Comparison of ENCODE assay signal across 1 cellular context in the genomic region with DNA sequence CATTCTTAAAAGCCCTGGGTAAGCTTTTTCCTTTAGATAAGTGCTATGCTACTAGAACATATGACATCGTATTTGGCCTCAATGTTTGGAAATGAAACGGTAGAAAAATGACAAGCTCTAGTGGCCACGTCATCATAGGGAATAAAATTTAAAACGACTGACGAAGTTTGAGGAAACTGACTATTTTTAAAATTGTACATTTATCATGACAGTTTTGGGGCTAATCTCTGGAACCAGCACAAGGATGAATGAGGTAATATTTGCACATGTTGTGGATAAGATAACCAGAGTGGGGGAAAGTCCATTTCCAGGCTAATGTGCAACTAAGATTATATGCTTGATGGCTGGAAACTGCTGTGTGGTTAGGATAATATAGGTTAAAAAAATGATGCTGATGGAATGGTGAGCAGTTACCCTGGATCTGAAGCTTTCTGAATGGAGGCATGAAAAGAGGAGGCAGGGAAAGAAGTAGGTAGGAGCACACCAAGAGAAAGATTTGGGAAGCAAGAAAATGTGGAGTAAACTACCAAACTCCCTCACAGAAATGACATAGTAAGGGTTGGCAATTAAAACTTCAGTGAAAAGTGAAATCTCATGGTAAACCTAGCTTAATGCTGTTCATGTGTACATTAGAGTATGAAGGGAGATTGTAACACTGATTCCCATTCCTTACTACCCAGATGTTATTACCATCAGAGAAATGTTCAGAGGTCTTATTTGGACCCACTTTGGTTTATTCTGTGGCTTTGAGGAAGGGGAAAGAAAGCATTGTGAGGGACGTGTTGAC.
TF ChIP-seq lines count a peak whose summit lies in the region.

No MANE protein-coding gene starts in this region.

TF ChIP-seq in HepG2, 621 proteins besides CTCF, POLR2A, EP300 and RAD21 (continued from another document and continues in another):
- TF ChIP-seq, protein P1, sequence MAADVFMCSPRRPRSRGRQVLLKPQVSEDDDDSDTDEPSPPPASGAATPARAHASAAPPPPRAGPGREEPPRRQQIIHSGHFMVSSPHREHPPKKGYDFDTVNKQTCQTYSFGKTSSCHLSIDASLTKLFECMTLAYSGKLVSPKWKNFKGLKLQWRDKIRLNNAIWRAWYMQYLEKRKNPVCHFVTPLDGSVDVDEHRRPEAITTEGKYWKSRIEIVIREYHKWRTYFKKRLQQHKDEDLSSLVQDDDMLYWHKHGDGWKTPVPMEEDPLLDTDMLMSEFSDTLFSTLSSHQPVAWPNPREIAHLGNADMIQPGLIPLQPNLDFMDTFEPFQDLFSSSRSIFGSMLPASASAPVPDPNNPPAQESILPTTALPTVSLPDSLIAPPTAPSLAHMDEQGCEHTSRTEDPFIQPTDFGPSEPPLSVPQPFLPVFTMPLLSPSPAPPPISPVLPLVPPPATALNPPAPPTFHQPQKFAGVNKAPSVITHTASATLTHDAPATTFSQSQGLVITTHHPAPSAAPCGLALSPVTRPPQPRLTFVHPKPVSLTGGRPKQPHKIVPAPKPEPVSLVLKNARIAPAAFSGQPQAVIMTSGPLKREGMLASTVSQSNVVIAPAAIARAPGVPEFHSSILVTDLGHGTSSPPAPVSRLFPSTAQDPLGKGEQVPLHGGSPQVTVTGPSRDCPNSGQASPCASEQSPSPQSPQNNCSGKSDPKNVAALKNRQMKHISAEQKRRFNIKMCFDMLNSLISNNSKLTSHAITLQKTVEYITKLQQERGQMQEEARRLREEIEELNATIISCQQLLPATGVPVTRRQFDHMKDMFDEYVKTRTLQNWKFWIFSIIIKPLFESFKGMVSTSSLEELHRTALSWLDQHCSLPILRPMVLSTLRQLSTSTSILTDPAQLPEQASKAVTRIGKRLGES (CRISPR knock-in tag; IDR thresholded peaks at IDR 0.05; ENCODE audit: borderline replicate concordance) = no peak
- TF ChIP-seq ZKSCAN8 (CRISPR knock-in tag; IDR thresholded peaks at IDR 0.05; ENCODE audit: borderline replicate concordance) (no peak), ZNF354B (CRISPR knock-in tag; IDR thresholded peaks at IDR 0.05) (no peak), NCOR1 (IDR thresholded peaks at IDR 0.05; ENCODE audit: borderline replicate concordance, low read length) (no peak; the same call in 1 of the 2 replicates), CEBPG (CRISPR knock-in tag; IDR thresholded peaks at IDR 0.05) (peak; percentile 84), PHF21A (CRISPR knock-in tag; IDR thresholded peaks at IDR 0.05) (peak; percentile 52; the same call in 1 of the 2 replicates), PRDM4 (CRISPR knock-in tag; IDR thresholded peaks at IDR 0.05; ENCODE audit: borderline replicate concordance) (no peak), BRD4 (CRISPR knock-in tag; IDR thresholded peaks at IDR 0.05) (peak; percentile 30; the same call in 1 of the 2 replicates), YEATS2 (CRISPR knock-in tag; IDR thresholded peaks at IDR 0.05; ENCODE audit: borderline replicate concordance) (no peak), FOXA3 (CRISPR knock-in tag; IDR thresholded peaks at IDR 0.05) (peak; percentile 45), ZNF547 (CRISPR knock-in tag; IDR thresholded peaks at IDR 0.05) (no peak), MAX (IDR thresholded peaks at IDR 0.05) (0 out of 2 replicates have a peak, but pooled peaks have one; percentile 36), ATF1 (CRISPR knock-in tag; IDR thresholded peaks at IDR 0.05) (peak; percentile 34; the same call in 1 of the 2 replicates), POGZ (CRISPR knock-in tag; IDR thresholded peaks at IDR 0.05) (peak; percentile 81), HNF4G (IDR thresholded peaks at IDR 0.05; ENCODE audit: borderline replicate concordance, low read depth, low read length) (peak; percentile 80), HNF4G (CRISPR knock-in tag; IDR thresholded peaks at IDR 0.05; ENCODE audit: borderline replicate concordance, low read depth) (no peak), ZNF7 (CRISPR knock-in tag; IDR thresholded peaks at IDR 0.05) (no peak), ZNF362 (CRISPR knock-in tag; IDR thresholded peaks at IDR 0.05; ENCODE audit: borderline replicate concordance) (peak; percentile 82), YEATS4 (CRISPR knock-in tag; IDR thresholded peaks at IDR 0.05; ENCODE audit: borderline replicate concordance) (no peak), RORA (CRISPR knock-in tag; IDR thresholded peaks at IDR 0.05) (0 out of 2 replicates have a peak, but pooled peaks have one; percentile 75), ZNF557 (CRISPR knock-in tag; IDR thresholded peaks at IDR 0.05) (no peak), RXRA (CRISPR knock-in tag; IDR thresholded peaks at IDR 0.05) (no peak), FOXA1 (IDR thresholded peaks at IDR 0.05) (no peak), FOXA1 (CRISPR knock-in tag; IDR thresholded peaks at IDR 0.05) (0 out of 2 replicates have a peak, but pooled peaks have one; percentile 32), STAG1 (CRISPR knock-in tag; IDR thresholded peaks at IDR 0.05) (no peak), JUN (CRISPR knock-in tag; IDR thresholded peaks at IDR 0.05) (peak; percentile 74), ARID3A (IDR thresholded peaks at IDR 0.05; ENCODE audit: low read depth, low read length) (peak; percentile 76), SALL1 (CRISPR knock-in tag; IDR thresholded peaks at IDR 0.05) (peak; percentile 64; the same call in 1 of the 2 replicates), ZNF883 (CRISPR knock-in tag; IDR thresholded peaks at IDR 0.05; ENCODE audit: not compliant biosample characterization) (no peak), SAP130 (CRISPR knock-in tag; IDR thresholded peaks at IDR 0.05; ENCODE audit: low read depth) (peak; percentile 46; the same call in 1 of the 2 replicates), SOX5 (CRISPR knock-in tag; IDR thresholded peaks at IDR 0.05; ENCODE audit: borderline replicate concordance) (peak; percentile 23; the same call in 1 of the 2 replicates), ZNF430 (CRISPR knock-in tag; IDR thresholded peaks at IDR 0.05) (0 out of 2 replicates have a peak, but pooled peaks have one; percentile 31)
- TF ChIP-seq, protein P2, sequence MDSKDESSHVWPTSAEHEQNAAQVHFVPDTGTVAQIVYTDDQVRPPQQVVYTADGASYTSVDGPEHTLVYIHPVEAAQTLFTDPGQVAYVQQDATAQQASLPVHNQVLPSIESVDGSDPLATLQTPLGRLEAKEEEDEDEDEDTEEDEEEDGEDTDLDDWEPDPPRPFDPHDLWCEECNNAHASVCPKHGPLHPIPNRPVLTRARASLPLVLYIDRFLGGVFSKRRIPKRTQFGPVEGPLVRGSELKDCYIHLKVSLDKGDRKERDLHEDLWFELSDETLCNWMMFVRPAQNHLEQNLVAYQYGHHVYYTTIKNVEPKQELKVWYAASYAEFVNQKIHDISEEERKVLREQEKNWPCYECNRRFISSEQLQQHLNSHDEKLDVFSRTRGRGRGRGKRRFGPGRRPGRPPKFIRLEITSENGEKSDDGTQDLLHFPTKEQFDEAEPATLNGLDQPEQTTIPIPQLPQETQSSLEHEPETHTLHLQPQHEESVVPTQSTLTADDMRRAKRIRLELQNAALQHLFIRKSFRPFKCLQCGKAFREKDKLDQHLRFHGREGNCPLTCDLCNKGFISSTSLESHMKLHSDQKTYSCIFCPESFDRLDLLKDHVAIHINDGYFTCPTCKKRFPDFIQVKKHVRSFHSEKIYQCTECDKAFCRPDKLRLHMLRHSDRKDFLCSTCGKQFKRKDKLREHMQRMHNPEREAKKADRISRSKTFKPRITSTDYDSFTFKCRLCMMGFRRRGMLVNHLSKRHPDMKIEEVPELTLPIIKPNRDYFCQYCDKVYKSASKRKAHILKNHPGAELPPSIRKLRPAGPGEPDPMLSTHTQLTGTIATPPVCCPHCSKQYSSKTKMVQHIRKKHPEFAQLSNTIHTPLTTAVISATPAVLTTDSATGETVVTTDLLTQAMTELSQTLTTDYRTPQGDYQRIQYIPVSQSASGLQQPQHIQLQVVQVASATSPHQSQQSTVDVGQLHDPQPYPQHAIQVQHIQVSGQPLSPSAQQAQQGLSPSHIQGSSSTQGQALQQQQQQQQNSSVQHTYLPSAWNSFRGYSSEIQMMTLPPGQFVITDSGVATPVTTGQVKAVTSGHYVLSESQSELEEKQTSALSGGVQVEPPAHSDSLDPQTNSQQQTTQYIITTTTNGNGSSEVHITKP (CRISPR knock-in tag; IDR thresholded peaks at IDR 0.05; ENCODE audit: low read depth) = no peak
- TF ChIP-seq, protein P3, sequence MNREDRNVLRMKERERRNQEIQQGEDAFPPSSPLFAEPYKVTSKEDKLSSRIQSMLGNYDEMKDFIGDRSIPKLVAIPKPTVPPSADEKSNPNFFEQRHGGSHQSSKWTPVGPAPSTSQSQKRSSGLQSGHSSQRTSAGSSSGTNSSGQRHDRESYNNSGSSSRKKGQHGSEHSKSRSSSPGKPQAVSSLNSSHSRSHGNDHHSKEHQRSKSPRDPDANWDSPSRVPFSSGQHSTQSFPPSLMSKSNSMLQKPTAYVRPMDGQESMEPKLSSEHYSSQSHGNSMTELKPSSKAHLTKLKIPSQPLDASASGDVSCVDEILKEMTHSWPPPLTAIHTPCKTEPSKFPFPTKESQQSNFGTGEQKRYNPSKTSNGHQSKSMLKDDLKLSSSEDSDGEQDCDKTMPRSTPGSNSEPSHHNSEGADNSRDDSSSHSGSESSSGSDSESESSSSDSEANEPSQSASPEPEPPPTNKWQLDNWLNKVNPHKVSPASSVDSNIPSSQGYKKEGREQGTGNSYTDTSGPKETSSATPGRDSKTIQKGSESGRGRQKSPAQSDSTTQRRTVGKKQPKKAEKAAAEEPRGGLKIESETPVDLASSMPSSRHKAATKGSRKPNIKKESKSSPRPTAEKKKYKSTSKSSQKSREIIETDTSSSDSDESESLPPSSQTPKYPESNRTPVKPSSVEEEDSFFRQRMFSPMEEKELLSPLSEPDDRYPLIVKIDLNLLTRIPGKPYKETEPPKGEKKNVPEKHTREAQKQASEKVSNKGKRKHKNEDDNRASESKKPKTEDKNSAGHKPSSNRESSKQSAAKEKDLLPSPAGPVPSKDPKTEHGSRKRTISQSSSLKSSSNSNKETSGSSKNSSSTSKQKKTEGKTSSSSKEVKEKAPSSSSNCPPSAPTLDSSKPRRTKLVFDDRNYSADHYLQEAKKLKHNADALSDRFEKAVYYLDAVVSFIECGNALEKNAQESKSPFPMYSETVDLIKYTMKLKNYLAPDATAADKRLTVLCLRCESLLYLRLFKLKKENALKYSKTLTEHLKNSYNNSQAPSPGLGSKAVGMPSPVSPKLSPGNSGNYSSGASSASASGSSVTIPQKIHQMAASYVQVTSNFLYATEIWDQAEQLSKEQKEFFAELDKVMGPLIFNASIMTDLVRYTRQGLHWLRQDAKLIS (CRISPR knock-in tag; IDR thresholded peaks at IDR 0.05) = no peak
- TF ChIP-seq, protein P4, sequence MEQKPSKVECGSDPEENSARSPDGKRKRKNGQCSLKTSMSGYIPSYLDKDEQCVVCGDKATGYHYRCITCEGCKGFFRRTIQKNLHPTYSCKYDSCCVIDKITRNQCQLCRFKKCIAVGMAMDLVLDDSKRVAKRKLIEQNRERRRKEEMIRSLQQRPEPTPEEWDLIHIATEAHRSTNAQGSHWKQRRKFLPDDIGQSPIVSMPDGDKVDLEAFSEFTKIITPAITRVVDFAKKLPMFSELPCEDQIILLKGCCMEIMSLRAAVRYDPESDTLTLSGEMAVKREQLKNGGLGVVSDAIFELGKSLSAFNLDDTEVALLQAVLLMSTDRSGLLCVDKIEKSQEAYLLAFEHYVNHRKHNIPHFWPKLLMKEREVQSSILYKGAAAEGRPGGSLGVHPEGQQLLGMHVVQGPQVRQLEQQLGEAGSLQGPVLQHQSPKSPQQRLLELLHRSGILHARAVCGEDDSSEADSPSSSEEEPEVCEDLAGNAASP (CRISPR knock-in tag; IDR thresholded peaks at IDR 0.05; ENCODE audit: borderline replicate concordance) = 0 out of 2 replicates have a peak, but pooled peaks have one; percentile 52
